Comparison of ENCODE assay signal across 1 cellular context in the genomic region with DNA sequence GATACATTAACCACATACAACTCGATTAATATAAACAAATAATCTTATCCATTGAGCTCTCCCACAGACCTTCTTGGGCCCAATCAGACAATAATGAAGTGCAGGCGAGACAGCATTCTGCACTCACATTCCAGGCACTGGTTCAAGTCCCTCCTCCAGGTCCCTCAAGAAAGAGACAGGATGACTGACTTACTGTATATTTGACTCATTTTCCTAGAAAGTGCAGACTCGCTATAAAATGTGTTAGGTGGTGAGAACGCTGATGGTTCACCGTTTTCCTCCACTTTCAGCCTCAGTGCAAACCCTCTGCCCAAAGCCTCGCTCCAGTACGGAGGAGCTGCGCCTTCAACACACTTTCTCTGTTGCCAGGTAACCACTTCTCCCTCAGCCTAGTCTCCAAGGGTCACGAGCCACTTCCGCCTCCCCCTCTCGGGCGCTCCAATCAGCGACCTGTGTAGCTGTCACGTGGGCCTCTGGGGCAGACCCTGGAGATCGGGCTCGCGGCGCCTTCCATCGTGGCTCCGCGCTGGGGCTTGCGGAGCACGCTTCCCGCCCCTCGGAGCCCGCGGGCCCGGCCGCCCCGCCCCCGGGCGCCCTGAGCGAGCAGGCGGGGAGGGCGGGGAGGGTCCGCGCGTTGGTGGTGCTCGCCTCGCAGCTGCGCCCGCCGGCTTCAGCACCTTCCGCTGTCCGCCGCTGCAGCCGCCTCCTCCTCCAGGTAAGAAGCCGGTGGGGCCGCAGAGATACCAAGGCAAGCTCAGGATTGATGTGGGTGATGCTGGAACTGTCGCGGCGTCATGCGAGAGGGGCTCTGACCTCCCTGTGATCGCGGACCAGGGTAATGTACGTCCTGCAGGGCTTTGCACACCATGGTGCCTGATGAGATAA.
TF ChIP-seq lines count a peak whose summit lies in the region.

Gene WDR17 (plus strand): TSS at position 477 of the 885 bp plus-strand sequence. CDS start 45,740 bp downstream, outside the sequence.

TF ChIP-seq in GM12878, 131 proteins besides CTCF, POLR2A, EP300 and RAD21 (continued from another document):
- TF ChIP-seq, protein P1, sequence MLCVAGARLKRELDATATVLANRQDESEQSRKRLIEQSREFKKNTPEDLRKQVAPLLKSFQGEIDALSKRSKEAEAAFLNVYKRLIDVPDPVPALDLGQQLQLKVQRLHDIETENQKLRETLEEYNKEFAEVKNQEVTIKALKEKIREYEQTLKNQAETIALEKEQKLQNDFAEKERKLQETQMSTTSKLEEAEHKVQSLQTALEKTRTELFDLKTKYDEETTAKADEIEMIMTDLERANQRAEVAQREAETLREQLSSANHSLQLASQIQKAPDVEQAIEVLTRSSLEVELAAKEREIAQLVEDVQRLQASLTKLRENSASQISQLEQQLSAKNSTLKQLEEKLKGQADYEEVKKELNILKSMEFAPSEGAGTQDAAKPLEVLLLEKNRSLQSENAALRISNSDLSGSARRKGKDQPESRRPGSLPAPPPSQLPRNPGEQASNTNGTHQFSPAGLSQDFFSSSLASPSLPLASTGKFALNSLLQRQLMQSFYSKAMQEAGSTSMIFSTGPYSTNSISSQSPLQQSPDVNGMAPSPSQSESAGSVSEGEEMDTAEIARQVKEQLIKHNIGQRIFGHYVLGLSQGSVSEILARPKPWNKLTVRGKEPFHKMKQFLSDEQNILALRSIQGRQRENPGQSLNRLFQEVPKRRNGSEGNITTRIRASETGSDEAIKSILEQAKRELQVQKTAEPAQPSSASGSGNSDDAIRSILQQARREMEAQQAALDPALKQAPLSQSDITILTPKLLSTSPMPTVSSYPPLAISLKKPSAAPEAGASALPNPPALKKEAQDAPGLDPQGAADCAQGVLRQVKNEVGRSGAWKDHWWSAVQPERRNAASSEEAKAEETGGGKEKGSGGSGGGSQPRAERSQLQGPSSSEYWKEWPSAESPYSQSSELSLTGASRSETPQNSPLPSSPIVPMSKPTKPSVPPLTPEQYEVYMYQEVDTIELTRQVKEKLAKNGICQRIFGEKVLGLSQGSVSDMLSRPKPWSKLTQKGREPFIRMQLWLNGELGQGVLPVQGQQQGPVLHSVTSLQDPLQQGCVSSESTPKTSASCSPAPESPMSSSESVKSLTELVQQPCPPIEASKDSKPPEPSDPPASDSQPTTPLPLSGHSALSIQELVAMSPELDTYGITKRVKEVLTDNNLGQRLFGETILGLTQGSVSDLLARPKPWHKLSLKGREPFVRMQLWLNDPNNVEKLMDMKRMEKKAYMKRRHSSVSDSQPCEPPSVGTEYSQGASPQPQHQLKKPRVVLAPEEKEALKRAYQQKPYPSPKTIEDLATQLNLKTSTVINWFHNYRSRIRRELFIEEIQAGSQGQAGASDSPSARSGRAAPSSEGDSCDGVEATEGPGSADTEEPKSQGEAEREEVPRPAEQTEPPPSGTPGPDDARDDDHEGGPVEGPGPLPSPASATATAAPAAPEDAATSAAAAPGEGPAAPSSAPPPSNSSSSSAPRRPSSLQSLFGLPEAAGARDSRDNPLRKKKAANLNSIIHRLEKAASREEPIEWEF (IDR thresholded peaks at IDR 0.05; ENCODE audit: insufficient replicate concordance, low read depth, low read length), result no peak
- TF ChIP-seq GATAD2B (conservative IDR thresholded peaks at IDR 0.05; ENCODE audit: low read depth), result 0 out of 2 replicates have a peak, but pooled peaks have one; percentile 35
- peak; percentile 26; the same call in 1 of the 2 replicates for TF ChIP-seq SPI1 (IDR thresholded peaks at IDR 0.05; ENCODE audit: borderline replicate concordance, insufficient read depth, low read depth, low read length)
- TF ChIP-seq REST (IDR thresholded peaks at IDR 0.05; ENCODE audit: low read depth, low read length), result peak; percentile 76
- TF ChIP-seq IRF3 (IDR thresholded peaks at IDR 0.05), result 0 out of 2 replicates have a peak, but pooled peaks have one; percentile 26
- TF ChIP-seq RAD51 (IDR thresholded peaks at IDR 0.05), result peak; percentile 83
- 0 out of 2 replicates have a peak, but pooled peaks have one; percentile 37 for TF ChIP-seq LARP7 (IDR thresholded peaks at IDR 0.05)
- TF ChIP-seq MXI1 (IDR thresholded peaks at IDR 0.05; ENCODE audit: low read depth, low read length), result peak; percentile 48; the same call in 1 of the 2 replicates
- 0 out of 2 replicates have a peak, but pooled peaks have one; percentile 28 for TF ChIP-seq CHD2 (IDR thresholded peaks at IDR 0.05; ENCODE audit: borderline replicate concordance, low read depth, low read length)
- TF ChIP-seq BHLHE40 (IDR thresholded peaks at IDR 0.05; ENCODE audit: borderline replicate concordance in 1 of 2, low read depth in 2 of 2, low read length in 1 of 2), result peak; percentile 85 to 93
- TF ChIP-seq USF1 (IDR thresholded peaks at IDR 0.05; ENCODE audit: borderline replicate concordance, extremely low read length, insufficient read depth, low read depth, low read length), result peak; percentile 95
- TF ChIP-seq DPF2 (IDR thresholded peaks at IDR 0.05), result 0 out of 2 replicates have a peak, but pooled peaks have one; percentile 27
- 0 out of 2 replicates have a peak, but pooled peaks have one; percentile 29 for TF ChIP-seq ELK1 (IDR thresholded peaks at IDR 0.05; ENCODE audit: low read depth, low read length)
